31 cellular contexts compared by ENCODE assay signal in genomic region chr15:95687056-95687455, GRCh38.
"Had no signal": no experiment of that assay in that cellular context is flagged by ENCODE, and none has a peak within 500 bp of the region (broad histone marks: within the 10 kb centered on the region; RNA-seq: fewer than 3 reads in every experiment).

No MANE protein-coding gene starts in this region.

- H3K9me3 ChIP-seq: adrenal gland, body of pancreas, esophagus muscularis mucosa, gastroesophageal sphincter had no signal

- H3K36me3 ChIP-seq: adrenal gland, esophagus muscularis mucosa, gastroesophageal sphincter, heart right ventricle, WERI-Rb-1 had no signal

- DNase-seq: activated B cell treated with CpG ODN at 0.5 μM for 24 hours; activated CD4-positive, alpha-beta memory T cell treated with anti-CD3 and anti-CD28 coated beads for 36 hours; activated CD4-positive, alpha-beta T cell treated with anti-CD3 and anti-CD28 coated beads, Interleukin-2, amount 10 ng/mL, durations not matched to agents 24 days and 14 days; activated CD8-positive, alpha-beta memory T cell treated with anti-CD3 and anti-CD28 coated beads, Interleukin-2, amount 10 ng/mL, durations not matched to agents 7 days and 5 days; activated CD8-positive, alpha-beta memory T cell treated with anti-CD3 and anti-CD28 coated beads, Interleukin-2, amount 50 U/mL, for 4 hours; activated CD8-positive, alpha-beta T cell treated with anti-CD3 and anti-CD28 coated beads, Interleukin-2, amount 10 ng/mL, durations not matched to agents 7 days and 5 days; activated effector memory CD4-positive, alpha-beta T cell treated with anti-CD3 and anti-CD28 coated beads, Interleukin-2, amount 50 U/mL, for 16 hours; activated naive CD4-positive, alpha-beta T cell treated with anti-CD3 and anti-CD28 coated beads for 36 hours; activated naive CD8-positive, alpha-beta T cell treated with anti-CD3 and anti-CD28 coated beads for 36 hours; activated naive CD8-positive, alpha-beta T cell treated with anti-CD3 and anti-CD28 coated beads, Interleukin-2, amount 50 U/mL, for 24 hours; activated T-cell treated with anti-CD3 and anti-CD28 coated beads, Interleukin-2, amount 50 U/mL, for 1 hour; activated T-cell treated with anti-CD3 and anti-CD28 coated beads, Interleukin-2, amount 50 U/mL, for 48 hours; adrenal gland; amygdala; aorta; body of pancreas; central memory CD4-positive, alpha-beta T cell; effector CD4-positive, alpha-beta T cell; effector memory CD8-positive, alpha-beta T cell; erythroblast; foreskin melanocyte; heart right ventricle; T-helper 1 cell; T-helper 17 cell; T1000; WERI-Rb-1 had no signal

- H3K4me1 ChIP-seq: adrenal gland, body of pancreas, esophagus muscularis mucosa, gastroesophageal sphincter, heart right ventricle had no signal

- ATAC-seq: activated CD4-positive, CD25-positive, alpha-beta regulatory T cell treated with anti-CD3 and anti-CD28 coated beads, Interleukin-2, amount 50 U/mL, for 24 hours; activated CD8-positive, alpha-beta memory T cell treated with anti-CD3 and anti-CD28 coated beads, Interleukin-2, amount 10 ng/mL, durations not matched to agents 7 days and 5 days; activated CD8-positive, alpha-beta T cell treated with anti-CD3 and anti-CD28 coated beads, Interleukin-2, amount 10 ng/mL, durations not matched to agents 7 days and 5 days; activated naive CD8-positive, alpha-beta T cell treated with anti-CD3 and anti-CD28 coated beads, Interleukin-2, amount 50 U/mL, for 24 hours; body of pancreas; effector memory CD8-positive, alpha-beta T cell; gastroesophageal sphincter; heart right ventricle; T-helper 17 cell had no signal

- H3K4me2 ChIP-seq: hepatocyte had no signal

- H3K27ac ChIP-seq: adrenal gland, body of pancreas, coronary artery, esophagus muscularis mucosa, gastroesophageal sphincter, heart right ventricle, hepatocyte, WERI-Rb-1 had no signal

- H3K4me3 ChIP-seq: adrenal gland, body of pancreas, coronary artery, esophagus muscularis mucosa, gastroesophageal sphincter, heart right ventricle, hepatocyte had no signal

- H3K27me3 ChIP-seq: adrenal gland, body of pancreas, esophagus muscularis mucosa, gastroesophageal sphincter, heart right ventricle, hepatocyte had no signal

- H3K79me2 ChIP-seq: hepatocyte had no signal

- H2AFZ ChIP-seq: hepatocyte had no signal
